Comparison of ENCODE assay signal across 25 cellular contexts in genomic region chr11:61569701-61570100, GRCh38. TPM values are rescaled to one million over a fixed set of nuclear protein-coding genes. Genes with fewer than 3 reads are reported as not detected.
"Had no signal": no experiment of that assay in that cellular context is flagged by ENCODE, and none has a peak within 500 bp of the region (broad histone marks: within the 10 kb centered on the region; RNA-seq: fewer than 3 reads in every experiment).

No MANE protein-coding gene starts in this region.

- H3K79me2 ChIP-seq: hepatocyte had no signal

- H3K4me2 ChIP-seq: hepatocyte had no signal

- H3K27me3 ChIP-seq: right atrium auricular region, thyroid gland had no signal

- H3K4me1 ChIP-seq: foreskin keratinocyte, upper lobe of right lung had no signal

- H3K36me3 Mint-ChIP-seq: naive B cell had no signal

- H3K4me3 ChIP-seq: hepatocyte, lung, right atrium auricular region, spleen, thyroid gland, upper lobe of right lung had no signal

- H3K36me3 ChIP-seq: brain microvascular endothelial cell, right atrium auricular region, spleen, thyroid gland, upper lobe of right lung had no signal

- DNase-seq: activated CD4-positive, alpha-beta T cell treated with anti-CD3 and anti-CD28 coated beads for 1 hour; activated CD4-positive, alpha-beta T cell treated with anti-CD3 and anti-CD28 coated beads, Interleukin-2, amount 50 U/mL, for 1 hour; activated CD8-positive, alpha-beta T cell treated with anti-CD3 and anti-CD28 coated beads, Interleukin-2, amount 10 ng/mL, durations not matched to agents 7 days and 5 days; activated gamma-delta T cell; activated naive CD4-positive, alpha-beta T cell treated with anti-CD3 and anti-CD28 coated beads, Interleukin-2, amount 50 U/mL, for 16 hours; aorta; brain microvascular endothelial cell; caudate nucleus; effector CD8-positive, alpha-beta T cell; foreskin keratinocyte; immature natural killer cell; naive B cell; spleen; stimulated activated CD4-positive, alpha-beta T cell treated with anti-CD3 and anti-CD28 coated beads, Interleukin-4, amount 100 ng/mL, for 24 hours; stimulated activated naive CD4-positive, alpha-beta T cell treated with Interleukin-2 at 50 U/mL for 16 hours; thyroid gland; upper lobe of right lung had no signal

- H3K9me3 Mint-ChIP-seq: activated T-helper 1 cell treated with anti-CD3 and anti-CD28 coated beads, Interleukin-12 subunit alpha, Interleukin-12 subunit beta, Interleukin-2, Interleukin-4 antibody, amounts not matched to agents 30 ng/mL and 10 ng/mL and 1 ng/mL, durations not matched to agents 14 hours and 24 hours and 36 hours; dendritic cell treated with granulocyte-macrophage colony-stimulating factor and Interleukin-4, amounts not matched to agents 40 ng/mL and 50 ng/mL, for 4 days; immature natural killer cell; neural crest cell; T-helper 2 cell treated with Interferon-gamma antibody and Interleukin-4, amounts not matched to agents 5 μg/mL and 100 μg/mL, for 36 hours had no signal

- H3K4me3 Mint-ChIP-seq: activated CD8-positive, alpha-beta T cell treated with anti-CD3 and anti-CD28 coated beads, Interleukin-2, amount 10 ng/mL, durations not matched to agents 7 days and 5 days; activated T-helper 1 cell treated with anti-CD3 and anti-CD28 coated beads, Interleukin-12 subunit alpha, Interleukin-12 subunit beta, Interleukin-2, Interleukin-4 antibody, amounts not matched to agents 30 ng/mL and 10 ng/mL and 1 ng/mL, durations not matched to agents 14 hours and 24 hours and 36 hours; dendritic cell treated with granulocyte-macrophage colony-stimulating factor and Interleukin-4, amounts not matched to agents 40 ng/mL and 50 ng/mL, for 4 days; immature natural killer cell; neural crest cell; T-helper 2 cell treated with Interferon-gamma antibody and Interleukin-4, amounts not matched to agents 5 μg/mL and 100 μg/mL, for 36 hours had no signal

- H3K9me3 ChIP-seq: right atrium auricular region, spleen, thyroid gland, upper lobe of right lung had no signal

- H3K27ac Mint-ChIP-seq: activated CD8-positive, alpha-beta T cell treated with anti-CD3 and anti-CD28 coated beads, Interleukin-2, amount 10 ng/mL, durations not matched to agents 7 days and 5 days; activated T-helper 1 cell treated with anti-CD3 and anti-CD28 coated beads, Interleukin-12 subunit alpha, Interleukin-12 subunit beta, Interleukin-2, Interleukin-4 antibody, amounts not matched to agents 30 ng/mL and 10 ng/mL and 1 ng/mL, durations not matched to agents 14 hours and 24 hours and 36 hours; dendritic cell treated with granulocyte-macrophage colony-stimulating factor and Interleukin-4, amounts not matched to agents 40 ng/mL and 50 ng/mL, for 4 days; immature natural killer cell; naive B cell; progenitor cell of endocrine pancreas; T-helper 2 cell treated with Interferon-gamma antibody and Interleukin-4, amounts not matched to agents 5 μg/mL and 100 μg/mL, for 36 hours had no signal

- H3K27ac ChIP-seq: brain microvascular endothelial cell, foreskin keratinocyte, hepatocyte, right atrium auricular region, spleen, thyroid gland, upper lobe of right lung had no signal

- H2AFZ ChIP-seq: hepatocyte had no signal

RNA-seq across cellular contexts. Expression of gene SYT7, which starts 11.2 kb away (rescaled TPM):
- total RNA-seq: activated CD8-positive, alpha-beta T cell treated with anti-CD3 and anti-CD28 coated beads, Interleukin-2, amount 10 ng/mL, durations not matched to agents 7 days and 5 days had no signal
